In the genomic region with DNA sequence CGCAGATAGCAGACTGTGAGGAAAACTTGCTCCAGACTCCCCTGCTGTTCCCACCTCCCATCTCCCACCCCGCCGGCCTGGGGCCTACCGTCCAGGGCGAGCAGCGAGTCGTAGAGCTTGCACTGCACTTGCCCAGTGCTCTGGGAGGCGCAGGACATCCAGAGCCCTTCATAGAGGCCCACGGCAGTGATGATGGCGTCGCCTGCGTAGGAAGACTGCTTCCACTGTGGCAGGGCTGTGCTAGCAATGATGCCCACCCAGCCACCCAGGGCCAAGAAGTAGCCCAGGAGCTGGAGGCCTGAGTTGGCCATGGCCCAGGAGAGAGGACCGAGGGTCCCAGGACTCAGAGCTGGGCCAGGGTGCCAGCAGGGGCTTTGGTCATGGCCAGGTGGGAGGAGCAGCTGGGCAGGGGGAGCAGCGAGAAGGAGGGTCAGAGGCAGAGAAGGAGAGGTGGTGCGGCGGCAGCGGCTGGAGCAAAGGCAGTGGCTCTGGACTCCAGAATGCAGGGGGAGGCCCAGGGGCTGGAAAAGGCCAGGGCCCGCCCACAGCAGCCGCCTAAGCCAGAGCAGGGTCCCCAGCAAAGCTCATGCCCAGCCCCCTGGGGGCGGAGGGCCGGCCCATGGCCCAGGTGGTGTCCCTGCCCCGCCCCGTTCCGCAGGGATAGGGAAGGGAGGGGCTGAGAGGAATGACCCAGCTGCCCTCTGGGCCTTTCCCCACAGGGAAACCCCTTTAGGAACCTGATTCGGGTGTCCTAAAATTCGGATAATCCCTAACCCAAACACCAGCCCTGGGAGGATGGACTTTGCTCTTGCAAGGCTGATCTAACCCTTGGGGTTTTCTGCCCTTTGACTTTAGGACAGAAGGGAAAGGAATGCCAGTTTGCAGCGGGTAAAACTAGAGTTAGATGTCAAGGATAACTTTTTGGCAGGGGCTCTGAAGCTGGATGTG, we compare ENCODE assay signal across 1 cellular context.
TF ChIP-seq lines count a peak whose summit lies in the region.

A gene with protein sequence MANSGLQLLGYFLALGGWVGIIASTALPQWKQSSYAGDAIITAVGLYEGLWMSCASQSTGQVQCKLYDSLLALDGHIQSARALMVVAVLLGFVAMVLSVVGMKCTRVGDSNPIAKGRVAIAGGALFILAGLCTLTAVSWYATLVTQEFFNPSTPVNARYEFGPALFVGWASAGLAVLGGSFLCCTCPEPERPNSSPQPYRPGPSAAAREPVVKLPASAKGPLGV (minus strand): TSS at position 484 of the 948 bp plus-strand sequence. CDS start 173 bp downstream, at position 311.

TF ChIP-seq in HEK293, 187 proteins besides CTCF, POLR2A, EP300 and RAD21:
- TF ChIP-seq ZNF211 (tag by site-specific recombination; IDR thresholded peaks at IDR 0.05; ENCODE audit: low read depth) = no peak
- peak; percentile 68 for TF ChIP-seq ZFHX2 (tag by site-specific recombination; conservative IDR thresholded peaks at IDR 0.05)
- no peak for TF ChIP-seq ZNF416 (tag by site-specific recombination; IDR thresholded peaks at IDR 0.05)
- TF ChIP-seq ZNF341 (tag by site-specific recombination; IDR thresholded peaks at IDR 0.05; ENCODE audit: low read depth) = peak; percentile 63
- peak; percentile 67 for TF ChIP-seq EGR2 (tag by site-specific recombination; IDR thresholded peaks at IDR 0.05; ENCODE audit: low read depth)
